ENCODE assay signal across 14 cellular contexts in genomic region chr18:45566025-45566740, GRCh38. TPM values are rescaled to one million over a fixed set of nuclear protein-coding genes. Genes with fewer than 3 reads are reported as not detected.
DNase-seq lines count a peak whose midpoint lies in the region; ATAC-seq, FAIRE-seq and TF ChIP-seq lines count a peak whose summit lies in the region.
"Had no signal": no experiment of that assay in that cellular context is flagged by ENCODE, and none has a peak within 500 bp of the region (broad histone marks: within the 10 kb centered on the region; RNA-seq: fewer than 3 reads in every experiment).

No MANE protein-coding gene starts in this region.

- H4K20me1 ChIP-seq in K562 (replicated peaks; ENCODE audit: control insufficient read depth, insufficient read depth, low read length), result no peaks in the 10 kb centered on the region

- in situ Hi-C loops in K562 (cut with MboI), result no loop called here

- DNase-seq in GM03348 (ENCODE audit: low spot score) (peak; percentile 90), K562 (ENCODE audit: extremely low read depth in 1 of 4, low spot score in 3 of 4) (no peak), left cardiac atrium (peak; percentile 67), sciatic nerve (ENCODE audit: low spot score) (no peak)
- no peak for DNase-seq in stimulated activated CD4-positive, alpha-beta T cell treated with anti-CD3 and anti-CD28 coated beads, Interleukin-12 subunit alpha, Interleukin-12 subunit beta, amount 100 ng/mL, for 4 hours
- DNase-seq: activated CD4-positive, CD25-positive, alpha-beta regulatory T cell; activated naive CD4-positive, alpha-beta T cell treated with anti-CD3 and anti-CD28 coated beads for 36 hours; COR-L47; NCI-H1930; stimulated activated CD4-positive, alpha-beta T cell treated with anti-CD3 and anti-CD28 coated beads, Interleukin-2, amount 100 ng/mL, for 24 hours had no signal

- no peak; the same call in 2 of the 3 replicates for ATAC-seq in K562
- peak; percentile 73 to 88 for ATAC-seq in left cardiac atrium
- ATAC-seq in sciatic nerve, result peak; percentile 44
- no peak for ATAC-seq in HG03280 (IDR thresholded peaks at IDR 0.05; ENCODE audit: unreplicated experiment)
- no peak for ATAC-seq in HG03196 (IDR thresholded peaks at IDR 0.05; ENCODE audit: unreplicated experiment)
- no peak for ATAC-seq in HG03108 (IDR thresholded peaks at IDR 0.05; ENCODE audit: unreplicated experiment)

- FAIRE-seq in K562 (lab: Jason Lieb, UNC), result no peak

- no peaks in the 10 kb centered on the region for H3K9me3 ChIP-seq in K562 (replicated peaks; ENCODE audit: control insufficient read depth, insufficient read depth, low read depth, low read length)

- no peaks in the 10 kb centered on the region for H3K36me3 ChIP-seq in K562 (ENCODE audit: control insufficient read depth, insufficient read depth, low read length)

- POLR2A ChIA-PET in K562 (lab: Yijun Ruan, JAX), result no interaction called here

- no peak overlapping the region for H3K4me2 ChIP-seq in K562 (ENCODE audit: insufficient read depth, low read length)
- H3K4me2 ChIP-seq: GM23338 had no signal

- H3K27ac ChIP-seq in K562 (ENCODE audit: extremely low read depth, low read depth, low read length), result no peak overlapping the region

- H3K9ac ChIP-seq in K562 (ENCODE audit: insufficient read depth in 1 of 2, low read depth in 2 of 2, low read length in 2 of 2), result no peak overlapping the region

- H3K4me3 ChIP-seq in K562, result no peak overlapping the region
- H3K4me3 ChIP-seq: GM23338 had no signal

- BruUV-seq in K562 (replicated peaks; lab: Mats Ljungman, UMichigan), result no TSS peak

- no peak for TF ChIP-seq EP300 in K562 (IDR thresholded peaks at IDR 0.05; ENCODE audit: low read length)

- no peak for TF ChIP-seq RAD21 in K562 (CRISPR knock-in tag; conservative IDR thresholded peaks at IDR 0.05 in 1 of 2, IDR thresholded peaks at IDR 0.05 in 1 of 2)

- 26% methylated on average over 7 of the region's 7 CpGs for WGBS in K562 (ENCODE audit: insufficient coverage, low coverage, missing lambda C conversion rate)

- no peaks in the 10 kb centered on the region; a peak in 2 of 5 replicates for H3K4me1 ChIP-seq in K562 (replicated peaks in 1 of 2; ENCODE audit: control insufficient read depth in 2 of 2, insufficient read depth in 2 of 2, low read length in 2 of 2)

- no peaks in the 10 kb centered on the region for H3K27me3 ChIP-seq in K562 (ENCODE audit: control insufficient read depth in 2 of 2, insufficient read depth in 2 of 2, low read length in 2 of 2)

- CTCF ChIA-PET in K562 (lab: Yijun Ruan, JAX; ENCODE audit: low intra/inter-chr PET ratio), result no interaction called here

- H2AFZ ChIP-seq in K562 (ENCODE audit: low read depth, low read length), result no peak overlapping the region
- H2AFZ ChIP-seq: GM23338 had no signal

- intact Hi-C loops in K562 (cut with micrococcal nuclease), result no loop called here
- intact Hi-C loops in left cardiac atrium (cut with DNase I), result no loop called here
- intact Hi-C loops in sciatic nerve (cut with DNase I), result loop anchor here (10.0 kb wide), 1 partner anchor 1009 kb away; no protein-coding TSS in a partner anchor

- TF ChIP-seq POLR2A in K562 (conservative IDR thresholded peaks at IDR 0.05), result no peak

- H3K79me2 ChIP-seq in K562 (ENCODE audit: control insufficient read depth, insufficient read depth, low read length), result no peaks in the 10 kb centered on the region

- no peaks in the 10 kb centered on the region for H3K9me1 ChIP-seq in K562 (ENCODE audit: control insufficient read depth, insufficient read depth, low read length)

- TF ChIP-seq CTCF in K562 (IDR thresholded peaks at IDR 0.05 in 2 of 3, conservative IDR thresholded peaks at IDR 0.05 in 1 of 3; ENCODE audit: insufficient read depth in 2 of 3, low read depth in 1 of 3, low read length in 3 of 3), result no peak

TF ChIP-seq in K562, 482 proteins besides CTCF, POLR2A, EP300 and RAD21 (continues in another document):
- TF ChIP-seq THRA (IDR thresholded peaks at IDR 0.05) (no peak), ADNP (tag; IDR thresholded peaks at IDR 0.05) (peak; percentile 48; the same call in 1 of the 2 replicates), PBX2 (CRISPR knock-in tag; IDR thresholded peaks at IDR 0.05; ENCODE audit: low read depth) (no peak), PBX2 (tag; conservative IDR thresholded peaks at IDR 0.05; ENCODE audit: low read depth) (no peak), ZBTB7A (IDR thresholded peaks at IDR 0.05; ENCODE audit: borderline replicate concordance, control insufficient read depth, low read depth, low read length) (no peak), ZNF695 (CRISPR knock-in tag; IDR thresholded peaks at IDR 0.05) (no peak)

RNA-seq across cellular contexts. Expression of gene SLC14A2, which starts 49.1 kb away (rescaled TPM):
- not detected in 2 replicates for total RNA-seq in K562 (2011; cell fraction: chromatin; rRNA removed; ENCODE audit: low replicate concordance)
- not detected in 2 replicates for total RNA-seq in K562 (2011; cell fraction: nucleolus; rRNA removed)
- not detected in 2 replicates for total RNA-seq in K562 (2011; cell fraction: nucleoplasm; rRNA removed)
- total RNA-seq in K562 (2014; rRNA removed), result not detected in 2 replicates
- total RNA-seq in K562 (2014; rRNA removed; fragmentation: Illumina TruSeq; extraction: Trizol), result not detected in 2 replicates
- total RNA-seq in K562 (2015; rRNA removed; fragmentation: Illumina TruSeq; extraction: Trizol), result not detected in 2 replicates
- not detected in 2 replicates for total RNA-seq in K562 (2021)
- not detected in 2 replicates for polyA plus RNA-seq in K562 (2011; rRNA removed)
- 0.01 TPM in 1 of 2 replicates, not detected in the other for polyA plus RNA-seq in K562 (2011; cell fraction: cytosol; rRNA removed)
- not detected in 2 replicates for polyA plus RNA-seq in K562 (2011; cell fraction: nucleus; rRNA removed)
- polyA plus RNA-seq in K562 (2012), result not detected in 2 replicates
- polyA plus RNA-seq in K562 (2014; fragmentation: Illumina TruSeq; extraction: Trizol), result not detected in 2 replicates
- not detected for polyA plus RNA-seq in K562 (2014; fragmentation: Nextera tagmentation; extraction: Ambion mirVana)
- not detected in 2 replicates for polyA plus RNA-seq in K562 (2014; rRNA removed)
- polyA minus RNA-seq in K562 (2011; rRNA and poly(A)+ RNA removed), result not detected in 2 replicates
- polyA minus RNA-seq in K562 (2011; cell fraction: cytosol; rRNA and poly(A)+ RNA removed), result not detected in 2 replicates
- not detected in 2 replicates for polyA minus RNA-seq in K562 (2011; cell fraction: nucleus; rRNA and poly(A)+ RNA removed)
- under 1 TPM; 0.03 to 0.10 TPM for total RNA-seq in left cardiac atrium
- total RNA-seq in sciatic nerve, result 0.40 TPM
- total RNA-seq: activated naive CD4-positive, alpha-beta T cell treated with anti-CD3 and anti-CD28 coated beads for 36 hours had no signal
- polyA plus RNA-seq: GM23338 had no signal

Comparison
In these comparisons a context has a peak if more than half of its experiments do, and no peak if none do; other contexts are left out.
1. DNase-seq: peak in GM03348 (single experiment) and left cardiac atrium (single experiment); none in K562 (0 of 4), sciatic nerve (single experiment) and stimulated activated CD4-positive, alpha-beta T cell treated with anti-CD3 and anti-CD28 coated beads, Interleukin-12 subunit alpha, Interleukin-12 subunit beta, amount 100 ng/mL, for 4 hours (single experiment).
2. ATAC-seq: peak in left cardiac atrium (2 of 2) and sciatic nerve (single experiment); none in K562 (single experiment), HG03280 (single experiment), HG03196 (single experiment) and HG03108 (single experiment).